In the genomic region with DNA sequence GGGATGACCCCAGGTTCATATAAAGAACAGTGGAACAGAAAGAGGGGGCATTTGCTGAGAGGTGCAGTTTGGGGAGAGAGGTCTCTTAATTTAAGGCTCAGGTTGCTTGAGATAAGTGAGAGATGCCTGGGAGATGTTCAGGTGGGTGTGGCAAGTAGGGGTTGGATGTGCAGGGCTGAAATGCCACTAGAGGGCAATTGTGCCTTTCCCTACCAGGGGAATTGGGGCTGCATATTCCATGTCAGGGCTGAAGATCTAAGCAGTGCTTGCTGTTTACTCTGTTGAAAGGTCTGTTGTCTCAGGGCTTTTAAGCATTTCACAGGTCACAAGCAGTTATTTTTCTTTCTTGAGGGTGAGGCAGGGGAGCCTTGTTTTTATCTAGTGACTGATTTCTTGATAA, we compare ENCODE assay signal across 8 cellular contexts. TPM values are rescaled to one million over a fixed set of nuclear protein-coding genes. Genes with fewer than 3 reads are reported as not detected.
A peak's percentile ranks its signal among the peaks of the same experiment; 100 is the strongest.
DNase-seq lines count a peak whose midpoint lies in the region; ATAC-seq and TF ChIP-seq lines count a peak whose summit lies in the region.

No MANE protein-coding gene starts in this region.

- H3K27me3 ChIP-seq in upper lobe of right lung, result peaks cover 6% of the 10 kb centered on the region

- no peaks in the 10 kb centered on the region for H3K9me3 ChIP-seq in upper lobe of right lung

- no peak overlapping the region for H3K4me3 ChIP-seq in upper lobe of right lung

- DNase-seq in COLO829 (ENCODE audit: low spot score) (peak; percentile 23), SHP77 (lab: John Stamatoyannopoulos, UW) (peak; percentile 53 to 74), left cardiac atrium (no peak), upper lobe of right lung (no peak)
- no peak for DNase-seq in activated CD4-positive, alpha-beta T cell treated with anti-CD3 and anti-CD28 coated beads, Interleukin-2, amount 50 U/mL, for 1 hour

- TF ChIP-seq CTCF in upper lobe of right lung (IDR thresholded peaks at IDR 0.05), result peak; percentile 43

- H3K27ac ChIP-seq in upper lobe of right lung, result no peak overlapping the region

- H3K36me3 ChIP-seq in upper lobe of right lung, result peaks cover 6% of the 10 kb centered on the region

- H3K4me1 ChIP-seq in upper lobe of right lung, result no peaks in the 10 kb centered on the region

- peak; percentile 69 for ATAC-seq in HG02852 (IDR thresholded peaks at IDR 0.05; ENCODE audit: unreplicated experiment)
- peak; percentile 71 to 84 for ATAC-seq in left cardiac atrium
- ATAC-seq in upper lobe of right lung, result peak; percentile 88
- no peak for ATAC-seq in GM19395 (IDR thresholded peaks at IDR 0.05; ENCODE audit: unreplicated experiment)
- ATAC-seq in activated CD4-positive, CD25-positive, alpha-beta regulatory T cell treated with anti-CD3 and anti-CD28 coated beads, Interleukin-2, amount 50 U/mL, for 24 hours, result no peak

- intact Hi-C loops in left cardiac atrium (cut with DNase I), result loop anchor here (2.0 to 5.0 kb wide), 2 partner anchors 556 to 557 kb away; no protein-coding TSS in a partner anchor
- intact Hi-C loops in upper lobe of right lung (cut with DNase I), result no loop called here

RNA-seq across cellular contexts. Expression of a gene that starts 7.8 kb away (rescaled TPM):
- 1 to 10 TPM; 2.5 to 4.9 TPM for total RNA-seq in left cardiac atrium
- 22.2 TPM for total RNA-seq in upper lobe of right lung

Comparison
In these comparisons a context has a peak if more than half of its experiments do, and no peak if none do; other contexts are left out.
1. DNase-seq: peak in COLO829 (single experiment) and SHP77 (2 of 2); none in left cardiac atrium (single experiment), upper lobe of right lung (single experiment) and activated CD4-positive, alpha-beta T cell treated with anti-CD3 and anti-CD28 coated beads, Interleukin-2, amount 50 U/mL, for 1 hour (single experiment).
2. ATAC-seq: peak in HG02852 (single experiment), left cardiac atrium (2 of 2) and upper lobe of right lung (single experiment); none in GM19395 (single experiment) and activated CD4-positive, CD25-positive, alpha-beta regulatory T cell treated with anti-CD3 and anti-CD28 coated beads, Interleukin-2, amount 50 U/mL, for 24 hours (0 of 2).